ENCODE assay signal across 8 cellular contexts in the genomic region with DNA sequence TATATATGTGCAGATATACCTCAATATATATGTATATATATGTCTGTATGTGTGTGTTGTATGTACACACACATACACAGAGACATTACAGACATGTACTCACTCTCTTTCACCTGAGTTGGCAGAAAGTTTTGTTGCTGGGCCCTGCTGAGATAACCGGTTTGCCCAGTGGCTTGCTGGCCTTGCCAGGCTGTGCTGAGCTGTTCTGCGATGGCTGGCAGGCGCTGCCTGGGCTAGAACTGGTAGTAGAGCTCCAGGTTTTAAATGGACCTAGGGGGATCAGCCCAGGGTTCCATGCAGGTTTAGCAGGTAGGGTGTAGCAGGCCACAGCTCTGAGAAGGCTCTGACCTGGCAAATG.
DNase-seq lines count a peak whose midpoint lies in the region; ATAC-seq and TF ChIP-seq lines count a peak whose summit lies in the region.

No MANE protein-coding gene starts in this region.

- no peak for DNase-seq in CD8-positive, alpha-beta memory T cell
- peak; percentile 29 for DNase-seq in NCI-H2196 treated with DMSO at 0.1 percent for 48 hours (lab: John Stamatoyannopoulos, UW; ENCODE audit: unreplicated experiment)
- no peak for DNase-seq in effector memory CD4-positive, alpha-beta T cell
- no peak for DNase-seq in omental fat pad (ENCODE audit: low spot score)
- no peak for DNase-seq in Ammon's horn (ENCODE audit: low spot score)
- no peak for DNase-seq in trophoblast cell

- H3K27me3 Mint-ChIP-seq in CD8-positive, alpha-beta memory T cell, result peaks cover 0 to 3% of the 10 kb centered on the region in 2 donors

- H3K27ac ChIP-seq in CD8-positive, alpha-beta memory T cell (ENCODE audit: low read depth, low read length), result no peak overlapping the region
- no peak overlapping the region for H3K27ac ChIP-seq in effector memory CD4-positive, alpha-beta T cell (ENCODE audit: insufficient read depth, low read length, poor library complexity, severe bottlenecking)
- H3K27ac ChIP-seq in trophoblast cell (ENCODE audit: low read depth, low read length), result no peak overlapping the region

- no peak overlapping the region for H3K4me2 ChIP-seq in trophoblast cell (ENCODE audit: low read length)

- H3K79me1 ChIP-seq in trophoblast cell (ENCODE audit: low read length), result peaks cover 11% of the 10 kb centered on the region

- H3K4ac ChIP-seq in trophoblast cell (ENCODE audit: low read depth, low read length), result no peak overlapping the region

- H3K18ac ChIP-seq in trophoblast cell (ENCODE audit: low read length), result no peak overlapping the region

- no CpG with 5 or more reads among the region's 3 CpGs for WGBS in trophoblast cell (ENCODE audit: extremely low coverage, insufficient coverage, insufficient read length)

- H2AK5ac ChIP-seq in trophoblast cell (ENCODE audit: low read length), result no peak overlapping the region

- POLR2A ChIA-PET in CD8-positive, alpha-beta memory T cell (lab: Charles Lee), result no interaction called here

- H3K79me2 ChIP-seq in trophoblast cell (ENCODE audit: control insufficient read depth, insufficient read depth, low read length, poor library complexity), result peaks cover 2% of the 10 kb centered on the region

- H3K14ac ChIP-seq in trophoblast cell (ENCODE audit: low read length), result no peak overlapping the region

- H2BK5ac ChIP-seq in trophoblast cell (ENCODE audit: low read depth, low read length, poor library complexity), result no peak overlapping the region

- H3K4me3 Mint-ChIP-seq in CD8-positive, alpha-beta memory T cell, result peak overlapping the region in 6 of 7 donors; percentile 46 to 88 (median 68)

- H3K27ac Mint-ChIP-seq in CD8-positive, alpha-beta memory T cell, result peak overlapping the region in 5 of 8 donors; percentile 7 to 80 (median 63)

- no peaks in the 10 kb centered on the region for H3K36me3 Mint-ChIP-seq in CD8-positive, alpha-beta memory T cell

- no peak overlapping the region for H3K23ac ChIP-seq in trophoblast cell (ENCODE audit: low read length)

- CTCF ChIA-PET in CD8-positive, alpha-beta memory T cell (lab: Charles Lee), result interaction anchor here (1.8 kb wide), 1 partner anchor 396 kb away, joined by 5 read pairs; no protein-coding TSS in a partner anchor

- H4K12ac ChIP-seq in trophoblast cell (ENCODE audit: low read depth, low read length), result no peak overlapping the region

- H3K4me3 ChIP-seq in CD8-positive, alpha-beta memory T cell (ENCODE audit: low read length), result peak overlapping the region; percentile 48
- H3K4me3 ChIP-seq in effector memory CD4-positive, alpha-beta T cell (ENCODE audit: insufficient read depth, low read depth, low read length, poor library complexity, severe bottlenecking), result peak overlapping the region; percentile 31
- H3K4me3 ChIP-seq in trophoblast cell (ENCODE audit: low read depth, low read length), result no peak overlapping the region

- H3K27me3 ChIP-seq in CD8-positive, alpha-beta memory T cell (ENCODE audit: insufficient read depth, low read length, poor library complexity, severe bottlenecking), result no peaks in the 10 kb centered on the region
- no peaks in the 10 kb centered on the region for H3K27me3 ChIP-seq in effector memory CD4-positive, alpha-beta T cell (replicated peaks; ENCODE audit: control insufficient read depth, insufficient read depth, low read length, poor library complexity, severe bottlenecking)
- no peaks in the 10 kb centered on the region for H3K27me3 ChIP-seq in trophoblast cell (ENCODE audit: insufficient read depth, low read length)

- no peak overlapping the region for H3K9ac ChIP-seq in trophoblast cell (ENCODE audit: low read length)

- TF ChIP-seq CTCF in omental fat pad (IDR thresholded peaks at IDR 0.05), result no peak

- no peak overlapping the region for H2BK12ac ChIP-seq in trophoblast cell (ENCODE audit: low read length)

- H4K8ac ChIP-seq in trophoblast cell (ENCODE audit: low read depth, low read length), result no peak overlapping the region

- no peaks in the 10 kb centered on the region for H3K9me3 ChIP-seq in CD8-positive, alpha-beta memory T cell (ENCODE audit: low read length)
- no peaks in the 10 kb centered on the region for H3K9me3 ChIP-seq in effector memory CD4-positive, alpha-beta T cell (ENCODE audit: control insufficient read depth, low read length)
- H3K9me3 ChIP-seq in trophoblast cell (ENCODE audit: insufficient read depth, low read depth, low read length), result no peaks in the 10 kb centered on the region

- H2AFZ ChIP-seq in trophoblast cell (ENCODE audit: insufficient read depth, low read length, poor library complexity), result no peak overlapping the region

- no peaks in the 10 kb centered on the region for H3K9me3 Mint-ChIP-seq in CD8-positive, alpha-beta memory T cell

- H3K4me1 Mint-ChIP-seq in CD8-positive, alpha-beta memory T cell, result peaks cover 23 to 30% (median 28%) of the 10 kb centered on the region in 3 donors

- H3K4me1 ChIP-seq in CD8-positive, alpha-beta memory T cell (ENCODE audit: insufficient read depth, low read length), result peaks cover 17% of the 10 kb centered on the region
- H3K4me1 ChIP-seq in effector memory CD4-positive, alpha-beta T cell (ENCODE audit: control insufficient read depth, insufficient read depth, low read length, poor library complexity, severe bottlenecking), result peaks cover 10% of the 10 kb centered on the region
- peaks cover 12 to 13% of the 10 kb centered on the region in 2 experiments for H3K4me1 ChIP-seq in trophoblast cell (ENCODE audit: control insufficient read depth in 1 of 2, insufficient read depth in 2 of 2, low read length in 2 of 2)

- no peak overlapping the region for H2BK120ac ChIP-seq in trophoblast cell (ENCODE audit: insufficient read depth, low read length, poor library complexity)

- no peaks in the 10 kb centered on the region for H3K36me3 ChIP-seq in CD8-positive, alpha-beta memory T cell (ENCODE audit: insufficient read depth, low read length)
- H3K36me3 ChIP-seq in effector memory CD4-positive, alpha-beta T cell (ENCODE audit: control insufficient read depth, insufficient read depth, low read length), result no peaks in the 10 kb centered on the region
- no peaks in the 10 kb centered on the region for H3K36me3 ChIP-seq in trophoblast cell (ENCODE audit: control insufficient read depth in 1 of 2, insufficient read depth in 2 of 2, low read length in 2 of 2)

- H4K91ac ChIP-seq in trophoblast cell (ENCODE audit: low read depth, low read length), result no peak overlapping the region

- peak; percentile 29 for ATAC-seq in omental fat pad (ENCODE audit: low FRiP score)
- ATAC-seq in GM21786 (IDR thresholded peaks at IDR 0.05; ENCODE audit: unreplicated experiment), result no peak
- no peak for ATAC-seq in GM18520 (IDR thresholded peaks at IDR 0.05; ENCODE audit: unreplicated experiment)
